10 cellular contexts compared by ENCODE assay signal in genomic region chr14:51849095-51849494, GRCh38. TPM values are rescaled to one million over a fixed set of nuclear protein-coding genes. Genes with fewer than 3 reads are reported as not detected.
A peak's percentile ranks its signal among the peaks of the same experiment; 100 is the strongest.
DNase-seq lines count a peak whose midpoint lies in the region; ATAC-seq lines count a peak whose summit lies in the region.
"Had no signal": no experiment of that assay in that cellular context is flagged by ENCODE, and none has a peak within 500 bp of the region (broad histone marks: within the 10 kb centered on the region; RNA-seq: fewer than 3 reads in every experiment).

No MANE protein-coding gene starts in this region.

- H3K36me3 Mint-ChIP-seq in activated CD4-positive, alpha-beta memory T cell treated with anti-CD3 and anti-CD28 coated beads for 36 hours = peaks cover 30% of the 10 kb centered on the region

- no peaks in the 10 kb centered on the region for H3K79me2 ChIP-seq in trophoblast cell (ENCODE audit: control insufficient read depth, insufficient read depth, low read length, poor library complexity)

- no peaks in the 10 kb centered on the region for H3K4me1 ChIP-seq in trophoblast cell (ENCODE audit: control insufficient read depth in 1 of 2, insufficient read depth in 2 of 2, low read length in 2 of 2)

- no peak overlapping the region for H3K4me3 ChIP-seq in trophoblast cell (ENCODE audit: low read depth, low read length)
- H3K4me3 ChIP-seq: esophagus squamous epithelium had no signal

- H3K4ac ChIP-seq in trophoblast cell (ENCODE audit: low read depth, low read length) = no peak overlapping the region

- no peak overlapping the region for H3K23ac ChIP-seq in trophoblast cell (ENCODE audit: low read length)

- intact Hi-C loops in activated CD4-positive, alpha-beta memory T cell treated with anti-CD3 and anti-CD28 coated beads for 36 hours (cut with micrococcal nuclease) = loop anchor here (1.0 to 10.0 kb wide), 9 partner anchors 20 to 1617 kb away; partner anchors contain the start of genes DMAC2L, L2HGDH, SOS2 and TMX1

- H3K9ac ChIP-seq in trophoblast cell (ENCODE audit: low read length) = no peak overlapping the region

- POLR2A ChIA-PET in activated CD4-positive, alpha-beta memory T cell treated with anti-CD3 and anti-CD28 coated beads for 36 hours (lab: Charles Lee) = interaction anchor here (0.7 to 3.9 kb wide), 5 partner anchors 12 to 24 kb away, joined by 3 to 64 read pairs (median 12); partner anchors contain the start of gene GNG2

- no peak overlapping the region for H3K18ac ChIP-seq in trophoblast cell (ENCODE audit: low read length)

- H3K27ac ChIP-seq in trophoblast cell (ENCODE audit: low read depth, low read length) = no peak overlapping the region
- H3K27ac ChIP-seq: esophagus squamous epithelium, VCaP had no signal

- no peaks in the 10 kb centered on the region for H3K36me3 ChIP-seq in trophoblast cell (ENCODE audit: control insufficient read depth in 1 of 2, insufficient read depth in 2 of 2, low read length in 2 of 2)
- H3K36me3 ChIP-seq: esophagus squamous epithelium had no signal

- H3K79me1 ChIP-seq in trophoblast cell (ENCODE audit: low read length) = no peaks in the 10 kb centered on the region

- peaks cover 79% of the 10 kb centered on the region for H3K4me1 Mint-ChIP-seq in activated CD4-positive, alpha-beta memory T cell treated with anti-CD3 and anti-CD28 coated beads for 36 hours (ENCODE audit: low read depth)
- H3K4me1 Mint-ChIP-seq in stimulated activated naive CD8-positive, alpha-beta T cell treated with anti-CD3 and anti-CD28 coated beads, Interleukin-15, amount 100 ng/mL, for 72 hours = peaks cover 74% of the 10 kb centered on the region

- peaks cover 2% of the 10 kb centered on the region for H3K27me3 Mint-ChIP-seq in activated CD4-positive, alpha-beta memory T cell treated with anti-CD3 and anti-CD28 coated beads for 36 hours
- no peaks in the 10 kb centered on the region for H3K27me3 Mint-ChIP-seq in stimulated activated naive CD8-positive, alpha-beta T cell treated with anti-CD3 and anti-CD28 coated beads, Interleukin-15, amount 100 ng/mL, for 72 hours

- H3K9me3 Mint-ChIP-seq in activated CD4-positive, alpha-beta memory T cell treated with anti-CD3 and anti-CD28 coated beads for 36 hours = peaks cover 30% of the 10 kb centered on the region
- peaks cover 23 to 25% of the 10 kb centered on the region in 2 donors for H3K9me3 Mint-ChIP-seq in stimulated activated naive CD8-positive, alpha-beta T cell treated with anti-CD3 and anti-CD28 coated beads, Interleukin-15, amount 100 ng/mL, for 72 hours

- no peak overlapping the region for H4K8ac ChIP-seq in trophoblast cell (ENCODE audit: low read depth, low read length)

- WGBS in trophoblast cell (ENCODE audit: extremely low coverage, insufficient coverage, insufficient read length) = no CpG with 5 or more reads among the region's 2 CpGs

- no peaks in the 10 kb centered on the region for H3K27me3 ChIP-seq in trophoblast cell (ENCODE audit: insufficient read depth, low read length)
- H3K27me3 ChIP-seq: esophagus squamous epithelium had no signal

- no peak overlapping the region for H2AFZ ChIP-seq in trophoblast cell (ENCODE audit: insufficient read depth, low read length, poor library complexity)

- H2BK120ac ChIP-seq in trophoblast cell (ENCODE audit: insufficient read depth, low read length, poor library complexity) = no peak overlapping the region

- no peak overlapping the region for H2BK12ac ChIP-seq in trophoblast cell (ENCODE audit: low read length)

- no peak overlapping the region for H3K4me2 ChIP-seq in trophoblast cell (ENCODE audit: low read length)

- H4K91ac ChIP-seq in trophoblast cell (ENCODE audit: low read depth, low read length) = no peak overlapping the region

- DNase-seq in stimulated activated CD4-positive, alpha-beta T cell treated with anti-CD3 and anti-CD28 coated beads, Interleukin-15, amount 100 ng/mL, for 24 hours = peak; percentile 62
- DNase-seq in stimulated activated CD4-positive, alpha-beta T cell treated with anti-CD3 and anti-CD28 coated beads, Interleukin-4, amount 100 ng/mL, for 4 hours = no peak
- DNase-seq in activated CD4-positive, alpha-beta memory T cell treated with anti-CD3 and anti-CD28 coated beads for 36 hours = peak; percentile 82
- peak; percentile 55 to 81 for DNase-seq in stimulated activated naive CD8-positive, alpha-beta T cell treated with anti-CD3 and anti-CD28 coated beads, Interleukin-15, amount 100 ng/mL, for 72 hours
- no peak for DNase-seq in NCI-H82 (lab: John Stamatoyannopoulos, UW)
- no peak for DNase-seq in NCI-H146 (lab: John Stamatoyannopoulos, UW)
- DNase-seq in trophoblast cell = no peak
- DNase-seq: esophagus squamous epithelium had no signal

- no peak overlapping the region for H2AK5ac ChIP-seq in trophoblast cell (ENCODE audit: low read length)

- CTCF ChIA-PET in activated CD4-positive, alpha-beta memory T cell treated with anti-CD3 and anti-CD28 coated beads for 36 hours (lab: Charles Lee) = interaction anchor here (1.0 to 1.2 kb wide), 4 partner anchors 11 to 130 kb away, joined by 3 to 4 read pairs (median 4); partner anchors contain the start of gene GNG2

- H4K12ac ChIP-seq in trophoblast cell (ENCODE audit: low read depth, low read length) = no peak overlapping the region

- H3K4me3 Mint-ChIP-seq in activated CD4-positive, alpha-beta memory T cell treated with anti-CD3 and anti-CD28 coated beads for 36 hours = peak overlapping the region; percentile 16
- H3K4me3 Mint-ChIP-seq in stimulated activated naive CD8-positive, alpha-beta T cell treated with anti-CD3 and anti-CD28 coated beads, Interleukin-15, amount 100 ng/mL, for 72 hours = peak overlapping the region; percentile 13 to 43

- H3K27ac Mint-ChIP-seq in activated CD4-positive, alpha-beta memory T cell treated with anti-CD3 and anti-CD28 coated beads for 36 hours = peak overlapping the region; percentile 98
- H3K27ac Mint-ChIP-seq in stimulated activated naive CD8-positive, alpha-beta T cell treated with anti-CD3 and anti-CD28 coated beads, Interleukin-15, amount 100 ng/mL, for 72 hours = peak overlapping the region; percentile 90 to 92

- no peak overlapping the region for H2BK5ac ChIP-seq in trophoblast cell (ENCODE audit: low read depth, low read length, poor library complexity)

- H3K14ac ChIP-seq in trophoblast cell (ENCODE audit: low read length) = no peak overlapping the region

- no peaks in the 10 kb centered on the region for H3K9me3 ChIP-seq in trophoblast cell (ENCODE audit: insufficient read depth, low read depth, low read length)
- H3K9me3 ChIP-seq: esophagus squamous epithelium had no signal

- ATAC-seq in esophagus mucosa = peak; percentile 40
- peak; percentile 72 for ATAC-seq in stimulated activated naive CD8-positive, alpha-beta T cell treated with anti-CD3 and anti-CD28 coated beads, Interleukin-15, amount 100 ng/mL, for 72 hours

RNA-seq across cellular contexts. Expression of gene GNG2, which starts 11.3 kb away (rescaled TPM):
- 100 to 1,000 TPM; 146 TPM for total RNA-seq in activated CD4-positive, alpha-beta memory T cell treated with anti-CD3 and anti-CD28 coated beads for 36 hours
- total RNA-seq in esophagus mucosa = 1.5 TPM
- polyA plus RNA-seq in trophoblast cell (2013) = 0.92 and 0.93 TPM in 2 replicates

Comparison
In these comparisons a context has a peak if more than half of its experiments do, and no peak if none do; other contexts are left out.
1. DNase-seq: peak in stimulated activated CD4-positive, alpha-beta T cell treated with anti-CD3 and anti-CD28 coated beads, Interleukin-15, amount 100 ng/mL, for 24 hours (single experiment), activated CD4-positive, alpha-beta memory T cell treated with anti-CD3 and anti-CD28 coated beads for 36 hours (single experiment) and stimulated activated naive CD8-positive, alpha-beta T cell treated with anti-CD3 and anti-CD28 coated beads, Interleukin-15, amount 100 ng/mL, for 72 hours (2 of 2); none in stimulated activated CD4-positive, alpha-beta T cell treated with anti-CD3 and anti-CD28 coated beads, Interleukin-4, amount 100 ng/mL, for 4 hours (0 of 2), NCI-H82 (single experiment), NCI-H146 (single experiment) and trophoblast cell (0 of 2).
2. RNA of gene GNG2, which starts 11.3 kb away (total RNA-seq): 146 TPM in activated CD4-positive, alpha-beta memory T cell treated with anti-CD3 and anti-CD28 coated beads for 36 hours; 1.5 TPM in esophagus mucosa (single experiment); every median in the first group is over 10 times any median in the second.